ENCODE assay signal across 9 cellular contexts in genomic region chr10:117165557-117166419, GRCh38. TPM values are rescaled to one million over a fixed set of nuclear protein-coding genes. Genes with fewer than 3 reads are reported as not detected.
DNase-seq lines count a peak whose midpoint lies in the region; ATAC-seq and TF ChIP-seq lines count a peak whose summit lies in the region.
"Had no signal": no experiment of that assay in that cellular context is flagged by ENCODE, and none has a peak within 500 bp of the region (broad histone marks: within the 10 kb centered on the region; RNA-seq: fewer than 3 reads in every experiment).

No MANE protein-coding gene starts in this region.

- WGBS in right lobe of liver (ENCODE audit: insufficient coverage, low coverage, low lambda C conversion rate, missing lambda C conversion rate): under 1% methylated on average over 18 of the region's 50 CpGs
- 2 to 3% methylated on average over 50 of the region's 50 CpGs for WGBS in aorta, 2 donors

- H3K4me3 ChIP-seq in right lobe of liver (no peak overlapping the region), aorta (ENCODE audit: low read length in 2 of 2) (no peak overlapping the region)

- H3K4me1 Mint-ChIP-seq in chondrocyte (ENCODE audit: low read depth): peaks cover 22% of the 10 kb centered on the region

- H3K9me3 ChIP-seq in right lobe of liver (no peaks in the 10 kb centered on the region), aorta (ENCODE audit: control insufficient read depth, low read length) (no peaks in the 10 kb centered on the region)

- no peaks in the 10 kb centered on the region for H3K9me3 Mint-ChIP-seq in chondrocyte (ENCODE audit: low read depth)

- no peak overlapping the region for H3K27ac ChIP-seq in right lobe of liver
- H3K27ac ChIP-seq in aorta (ENCODE audit: low read depth in 1 of 2, low read length in 2 of 2): no peak overlapping the region

- H3K4me1 ChIP-seq in right lobe of liver (peaks cover 0 to 24% (median 0%) of the 10 kb centered on the region in 4 donors), aorta (ENCODE audit: control insufficient read depth in 1 of 2, insufficient read depth in 2 of 2, low read length in 2 of 2) (no peaks in the 10 kb centered on the region)

- H3K27me3 ChIP-seq in right lobe of liver: peaks cover 17 to 75% of the 10 kb centered on the region in 2 donors
- peaks cover 0 to 2% of the 10 kb centered on the region in 2 donors for H3K27me3 ChIP-seq in aorta (ENCODE audit: control insufficient read depth in 1 of 2, insufficient read depth in 2 of 2, low read length in 1 of 2)

- TF ChIP-seq CTCF in chondrocyte (IDR thresholded peaks at IDR 0.05) (peak; percentile 81), right lobe of liver (IDR thresholded peaks at IDR 0.05) (peak; percentile 46 to 61 (median 56))

- H3K27me3 Mint-ChIP-seq in chondrocyte (ENCODE audit: low read depth): peaks cover 76% of the 10 kb centered on the region

- peak overlapping the region; percentile 28 for H3K4me3 Mint-ChIP-seq in chondrocyte (ENCODE audit: unreplicated experiment)

- H3K36me3 ChIP-seq in right lobe of liver (no peaks in the 10 kb centered on the region), aorta (ENCODE audit: control insufficient read depth in 1 of 2, insufficient read depth in 2 of 2, low read length in 1 of 2) (no peaks in the 10 kb centered on the region)

- no peak for TF ChIP-seq POLR2A in right lobe of liver (IDR thresholded peaks at IDR 0.05)

- H3K27ac Mint-ChIP-seq in chondrocyte (ENCODE audit: unreplicated experiment): no peak overlapping the region

- DNase-seq in Right ventricle myocardium inferior (ENCODE audit: missing footprints): no peak
- no peak for DNase-seq in cardiac septum (ENCODE audit: low spot score)
- peak; percentile 42 for DNase-seq in NOMO-1 treated with DMSO at 0.1 percent for 48 hours (lab: John Stamatoyannopoulos, UW; ENCODE audit: unreplicated experiment)
- no peak for DNase-seq in chondrocyte (ENCODE audit: low spot score)
- DNase-seq in right lobe of liver: peak; percentile 50 to 62 (median 59)
- DNase-seq in aorta: peak; percentile 62 to 83

- ATAC-seq in Right ventricle myocardium inferior (peak; percentile 58), right lobe of liver (peak; percentile 71 to 84 (median 80)), aorta (ENCODE audit: low FRiP score) (peak; percentile 48), HG03354 (IDR thresholded peaks at IDR 0.05; ENCODE audit: poor library complexity, severe bottlenecking, unreplicated experiment) (no peak), GM18520 (IDR thresholded peaks at IDR 0.05; ENCODE audit: unreplicated experiment) (no peak)

- no peaks in the 10 kb centered on the region for H3K36me3 Mint-ChIP-seq in chondrocyte (ENCODE audit: low read depth)

- intact Hi-C loops in Right ventricle myocardium inferior (cut with DNase I): no loop called here
- intact Hi-C loops in cardiac septum (cut with DNase I): loop anchor here (5.0 kb wide), 1 partner anchor 483 kb away; no protein-coding TSS in a partner anchor
- intact Hi-C loops in right lobe of liver (cut with DNase I): loop anchor here in 1 of 2 donors (5.0 kb wide), 1 partner anchor 373 kb away; no protein-coding TSS in a partner anchor
- intact Hi-C loops in aorta (cut with DNase I): no loop called here

RNA-seq across cellular contexts. Expression of gene VAX1, which starts 27.7 kb away (rescaled TPM):
- total RNA-seq in Right ventricle myocardium inferior (not detected), cardiac septum (not detected), chondrocyte (5.2 TPM in 1 of 3 replicates, not detected in the others), right lobe of liver (not detected), aorta (not detected)
- polyA plus RNA-seq in aorta: not detected
- total RNA-seq: glomerular endothelial cell had no signal

RNA-seq across cellular contexts. Expression of gene KCNK18, which starts 31.5 kb away (rescaled TPM):
- total RNA-seq in Right ventricle myocardium inferior (not detected), cardiac septum (not detected), chondrocyte (not detected in 3 replicates), right lobe of liver (not detected), aorta (not detected)
- not detected for polyA plus RNA-seq in aorta
- total RNA-seq: glomerular endothelial cell had no signal

Comparison
In these comparisons a context has a peak if more than half of its experiments do, and no peak if none do; other contexts are left out.
1. ATAC-seq: peak in Right ventricle myocardium inferior (single experiment), right lobe of liver (4 of 4) and aorta (single experiment); none in HG03354 (single experiment) and GM18520 (single experiment).
2. DNase-seq: peak in NOMO-1 treated with DMSO at 0.1 percent for 48 hours (single experiment), right lobe of liver (3 of 3) and aorta (2 of 2); none in Right ventricle myocardium inferior (single experiment), cardiac septum (single experiment) and chondrocyte (single experiment).